In the genomic region with DNA sequence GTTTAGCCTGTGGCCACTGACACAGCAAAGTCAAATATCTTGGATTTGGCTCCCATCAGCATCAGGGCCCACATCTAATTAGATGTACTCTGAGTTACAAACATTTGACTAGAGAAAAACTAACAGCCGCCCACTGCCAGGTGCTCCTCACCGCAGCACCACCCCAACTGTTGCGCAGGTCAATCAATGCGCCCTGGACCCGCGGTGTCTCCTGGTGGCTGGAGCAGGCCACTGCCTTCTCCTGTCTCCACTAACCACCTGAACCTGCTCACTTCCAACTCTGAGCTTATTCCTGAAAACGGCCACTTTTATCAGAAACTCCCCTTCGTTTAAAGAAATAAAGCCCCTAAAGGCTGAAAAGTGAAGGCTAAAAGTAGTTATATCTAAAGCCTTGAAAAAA, we compare ENCODE assay signal across 21 cellular contexts. TPM values are rescaled to one million over a fixed set of nuclear protein-coding genes. Genes with fewer than 3 reads are reported as not detected.
A peak's percentile ranks its signal among the peaks of the same experiment; 100 is the strongest.
DNase-seq lines count a peak whose midpoint lies in the region; ATAC-seq and TF ChIP-seq lines count a peak whose summit lies in the region.
"Had no signal": no experiment of that assay in that cellular context is flagged by ENCODE, and none has a peak within 500 bp of the region (broad histone marks: within the 10 kb centered on the region; RNA-seq: fewer than 3 reads in every experiment).

No MANE protein-coding gene starts in this region.

- peak overlapping the region; percentile 10 for H3K4me3 Mint-ChIP-seq in activated naive CD8-positive, alpha-beta T cell
- no peak overlapping the region for H3K4me3 Mint-ChIP-seq in activated naive CD8-positive, alpha-beta T cell treated with anti-CD3 and anti-CD28 coated beads, Interleukin-2, amount 50 U/mL, for 24 hours
- H3K4me3 Mint-ChIP-seq: immature natural killer cell had no signal

- H3K4me1 Mint-ChIP-seq in activated naive CD8-positive, alpha-beta T cell (ENCODE audit: low read depth) = peaks cover 81% of the 10 kb centered on the region
- peaks cover 73% of the 10 kb centered on the region for H3K4me1 Mint-ChIP-seq in activated naive CD8-positive, alpha-beta T cell treated with anti-CD3 and anti-CD28 coated beads, Interleukin-2, amount 50 U/mL, for 24 hours

- no peak overlapping the region for H3K27ac Mint-ChIP-seq in activated naive CD8-positive, alpha-beta T cell
- no peak overlapping the region for H3K27ac Mint-ChIP-seq in activated naive CD8-positive, alpha-beta T cell treated with anti-CD3 and anti-CD28 coated beads, Interleukin-2, amount 50 U/mL, for 24 hours

- H2AFZ ChIP-seq in PC-3 (ENCODE audit: low read length) (no peak overlapping the region), neuronal stem cell (ENCODE audit: low read length) (no peak overlapping the region)

- H3K4me1 ChIP-seq in PC-3 (ENCODE audit: insufficient read depth, low read length) (peaks cover 22% of the 10 kb centered on the region), neuronal stem cell (ENCODE audit: control insufficient read depth in 2 of 2, insufficient read depth in 1 of 2, low read depth in 1 of 2, low read length in 2 of 2) (peaks cover 0 to 3% of the 10 kb centered on the region in 2 donors)

- no CpG with 5 or more reads among the region's 8 CpGs for WGBS in neuronal stem cell (ENCODE audit: extremely low coverage in 2 of 2, insufficient read length in 2 of 2, insufficient replicate concordance in 1 of 2), 2 donors

- no peak overlapping the region for H3K18ac ChIP-seq in neuronal stem cell (ENCODE audit: low read length)

- no peak for DNase-seq in activated naive CD8-positive, alpha-beta T cell treated with anti-CD3 and anti-CD28 coated beads, Interleukin-2, amount 50 U/mL, for 24 hours
- DNase-seq in PC-3 (no peak), fibroblast of mammary gland (ENCODE audit: low read depth) (no peak), DMS153 (lab: John Stamatoyannopoulos, UW) (no peak), DMS53 (lab: John Stamatoyannopoulos, UW) (no peak), neuronal stem cell (ENCODE audit: low spot score) (no peak)
- DNase-seq: activated gamma-delta T cell; GDM1; immature natural killer cell; lower lobe of right lung; NCI-H1105; pancreas; stimulated activated CD4-positive, alpha-beta T cell treated with anti-CD3 and anti-CD28 coated beads, Interleukin-4, amount 100 ng/mL, for 24 hours; stimulated activated CD8-positive, alpha-beta memory T cell treated with anti-CD3 and anti-CD28 coated beads, Interleukin-4, amount 100 ng/mL, for 48 hours; substantia nigra; SW 1271 had no signal

- H2BK12ac ChIP-seq in neuronal stem cell (ENCODE audit: low read length) = no peak overlapping the region

- no peak for ATAC-seq in activated naive CD8-positive, alpha-beta T cell treated with anti-CD3 and anti-CD28 coated beads, Interleukin-2, amount 50 U/mL, for 24 hours
- no peak for ATAC-seq in PC-3
- ATAC-seq: lower lobe of right lung, pancreas had no signal

- H3K79me2 ChIP-seq in PC-3 (ENCODE audit: low read length) = peaks cover 83% of the 10 kb centered on the region

- no peak overlapping the region for H4K91ac ChIP-seq in neuronal stem cell (ENCODE audit: low read depth, low read length, poor library complexity)

- H2BK5ac ChIP-seq in neuronal stem cell (ENCODE audit: low read length) = no peak overlapping the region

- H3K14ac ChIP-seq in neuronal stem cell (ENCODE audit: low read length) = no peak overlapping the region

- H3K9me3 ChIP-seq in PC-3 (ENCODE audit: low read length) (no peaks in the 10 kb centered on the region), neuronal stem cell (replicated peaks in 1 of 2; ENCODE audit: control insufficient read depth in 2 of 2, insufficient read depth in 1 of 2, low read depth in 1 of 2, low read length in 2 of 2) (no peaks in the 10 kb centered on the region)
- H3K9me3 ChIP-seq: Caco-2, lower lobe of right lung, pancreas had no signal

- intact Hi-C loops in PC-3 (cut with micrococcal nuclease) = no loop called here

- TF ChIP-seq CTCF in PC-3 (conservative IDR thresholded peaks at IDR 0.05; ENCODE audit: low read depth, low read length) (peak; percentile 32; the same call in 1 of the 2 replicates), fibroblast of mammary gland (conservative IDR thresholded peaks at IDR 0.05; ENCODE audit: control insufficient read depth, insufficient read depth, low read depth, low read length) (peak; percentile 19)

- H3K9me2 ChIP-seq in PC-3 (replicated peaks; ENCODE audit: low read length) = no peaks in the 10 kb centered on the region

- no peaks in the 10 kb centered on the region for H3F3A ChIP-seq in PC-3 (ENCODE audit: low read length, unreplicated experiment)

- H3K4me3 ChIP-seq in PC-3 (ENCODE audit: low read length) (no peak overlapping the region), fibroblast of mammary gland (ENCODE audit: control insufficient read depth, low read depth, low read length) (no peak overlapping the region), neuronal stem cell (ENCODE audit: low read length in 2 of 2) (no peak overlapping the region)
- H3K4me3 ChIP-seq: lower lobe of right lung, pancreas, skin epidermis had no signal

- no TSS peak for BruUV-seq in PC-3 (replicated peaks; lab: Mats Ljungman, UMichigan)

- H3K36me3 Mint-ChIP-seq in activated naive CD8-positive, alpha-beta T cell = peaks cover 16% of the 10 kb centered on the region
- H3K36me3 Mint-ChIP-seq in activated naive CD8-positive, alpha-beta T cell treated with anti-CD3 and anti-CD28 coated beads, Interleukin-2, amount 50 U/mL, for 24 hours (ENCODE audit: low read depth) = peaks cover 51% of the 10 kb centered on the region

- H3K9me3 Mint-ChIP-seq in activated naive CD8-positive, alpha-beta T cell (ENCODE audit: low read depth) = no peaks in the 10 kb centered on the region
- H3K9me3 Mint-ChIP-seq in activated naive CD8-positive, alpha-beta T cell treated with anti-CD3 and anti-CD28 coated beads, Interleukin-2, amount 50 U/mL, for 24 hours = no peaks in the 10 kb centered on the region
- H3K9me3 Mint-ChIP-seq: immature natural killer cell had no signal

- H3K27me3 ChIP-seq in PC-3 (ENCODE audit: low read length) (no peaks in the 10 kb centered on the region), neuronal stem cell (ENCODE audit: control insufficient read depth in 3 of 3, insufficient read depth in 3 of 3, low read depth in 1 of 3, low read length in 3 of 3) (no peaks in the 10 kb centered on the region)
- H3K27me3 ChIP-seq: pancreas had no signal

- H3K9ac ChIP-seq in PC-3 (ENCODE audit: low read length) = no peak overlapping the region
- H3K9ac ChIP-seq in neuronal stem cell (ENCODE audit: low read depth, low read length, poor library complexity) = no peak overlapping the region

- no peak overlapping the region for H3K4ac ChIP-seq in neuronal stem cell (ENCODE audit: low read length)

- peaks cover 17% of the 10 kb centered on the region; the same call in 1 of the 2 replicates for H3K36me3 ChIP-seq in PC-3 (ENCODE audit: low read depth, low read length)
- peaks cover 2 to 12% of the 10 kb centered on the region in 2 donors for H3K36me3 ChIP-seq in neuronal stem cell (replicated peaks in 1 of 2; ENCODE audit: control insufficient read depth in 2 of 2, insufficient read depth in 2 of 2, low read length in 2 of 2)
- H3K36me3 ChIP-seq: pancreas had no signal

- no peak overlapping the region for H4K8ac ChIP-seq in neuronal stem cell (ENCODE audit: low read depth, low read length)

- no peaks in the 10 kb centered on the region; the same call in 1 of the 2 replicates for H4K20me1 ChIP-seq in PC-3 (ENCODE audit: low read length)

- H3K27ac ChIP-seq in PC-3 (ENCODE audit: low read length) = no peak overlapping the region
- H3K27ac ChIP-seq in neuronal stem cell (replicated peaks; ENCODE audit: low read length) = no peak overlapping the region
- H3K27ac ChIP-seq: epithelial cell of prostate, lower lobe of right lung, pancreas, RWPE1, skin epidermis had no signal

- POLR2A ChIA-PET in PC-3 (lab: Charles Lee; ENCODE audit: unreplicated experiment) = no interaction called here

- H3K4me2 ChIP-seq in PC-3 (ENCODE audit: low read length) (no peak overlapping the region), neuronal stem cell (ENCODE audit: insufficient read depth, low read length, poor library complexity, severe bottlenecking) (no peak overlapping the region)

- no peak overlapping the region for H2AK5ac ChIP-seq in neuronal stem cell (ENCODE audit: low read depth, low read length)

- H3K79me1 ChIP-seq in neuronal stem cell (ENCODE audit: low read depth, low read length) = no peaks in the 10 kb centered on the region

- H3K27me3 Mint-ChIP-seq in activated naive CD8-positive, alpha-beta T cell = no peaks in the 10 kb centered on the region
- H3K27me3 Mint-ChIP-seq in activated naive CD8-positive, alpha-beta T cell treated with anti-CD3 and anti-CD28 coated beads, Interleukin-2, amount 50 U/mL, for 24 hours = no peaks in the 10 kb centered on the region

- H2BK120ac ChIP-seq in neuronal stem cell (ENCODE audit: low read depth, low read length) = no peak overlapping the region

- H3K23ac ChIP-seq in neuronal stem cell (ENCODE audit: low read depth, low read length, poor library complexity) = no peak overlapping the region

- H2BK15ac ChIP-seq in neuronal stem cell (ENCODE audit: low read length) = no peak overlapping the region

- CTCF ChIA-PET in PC-3 (lab: Charles Lee) = no interaction called here

RNA-seq across cellular contexts. Expression of a gene that starts 4.3 kb away (rescaled TPM):
- total RNA-seq in PC-3 (2014; rRNA removed) = 31.0 and 46.4 TPM in 2 replicates
- 9.0 TPM for polyA plus RNA-seq in neuronal stem cell (2013, experiment 1 of 2)
- polyA plus RNA-seq in neuronal stem cell (2013, experiment 2 of 2) = 8.5 TPM
